ENCODE assay signal across 1 cellular context in genomic region chr19:45076029-45076850, GRCh38.
A peak's percentile ranks its signal among the peaks of the same experiment; 100 is the strongest.
TF ChIP-seq lines count a peak whose summit lies in the region.

Gene ZNF296, minus strand, starts transcription at chr19:45076478. Its CDS starts 105 bp downstream, at chr19:45076373.

TF ChIP-seq in HepG2, 621 proteins besides CTCF, POLR2A, EP300 and RAD21 (continued from another document):
- no peak for TF ChIP-seq SYNCRIP (IDR thresholded peaks at IDR 0.05; ENCODE audit: insufficient read depth, low read depth, low read length)
- no peak for TF ChIP-seq CENPT (CRISPR knock-in tag; IDR thresholded peaks at IDR 0.05; ENCODE audit: low read depth)
- no peak for TF ChIP-seq ZNF24 (IDR thresholded peaks at IDR 0.05)
- TF ChIP-seq ZNF776 (CRISPR knock-in tag; IDR thresholded peaks at IDR 0.05) = peak; percentile 62; the same call in 1 of the 2 replicates
- no peak for TF ChIP-seq BRCA1 (CRISPR knock-in tag; IDR thresholded peaks at IDR 0.05)
- TF ChIP-seq NR2F2 (IDR thresholded peaks at IDR 0.05; ENCODE audit: borderline replicate concordance, low read depth) = no peak
- no peak for TF ChIP-seq ZNF850 (CRISPR knock-in tag; conservative IDR thresholded peaks at IDR 0.05)
- TF ChIP-seq RFXANK (CRISPR knock-in tag; IDR thresholded peaks at IDR 0.05) = no peak
- no peak for TF ChIP-seq ZNF556 (CRISPR knock-in tag; IDR thresholded peaks at IDR 0.05; ENCODE audit: borderline replicate concordance)
- TF ChIP-seq KDM4B (CRISPR knock-in tag; IDR thresholded peaks at IDR 0.05) = peak; percentile 50; the same call in 1 of the 2 replicates
- TF ChIP-seq, protein P1, sequence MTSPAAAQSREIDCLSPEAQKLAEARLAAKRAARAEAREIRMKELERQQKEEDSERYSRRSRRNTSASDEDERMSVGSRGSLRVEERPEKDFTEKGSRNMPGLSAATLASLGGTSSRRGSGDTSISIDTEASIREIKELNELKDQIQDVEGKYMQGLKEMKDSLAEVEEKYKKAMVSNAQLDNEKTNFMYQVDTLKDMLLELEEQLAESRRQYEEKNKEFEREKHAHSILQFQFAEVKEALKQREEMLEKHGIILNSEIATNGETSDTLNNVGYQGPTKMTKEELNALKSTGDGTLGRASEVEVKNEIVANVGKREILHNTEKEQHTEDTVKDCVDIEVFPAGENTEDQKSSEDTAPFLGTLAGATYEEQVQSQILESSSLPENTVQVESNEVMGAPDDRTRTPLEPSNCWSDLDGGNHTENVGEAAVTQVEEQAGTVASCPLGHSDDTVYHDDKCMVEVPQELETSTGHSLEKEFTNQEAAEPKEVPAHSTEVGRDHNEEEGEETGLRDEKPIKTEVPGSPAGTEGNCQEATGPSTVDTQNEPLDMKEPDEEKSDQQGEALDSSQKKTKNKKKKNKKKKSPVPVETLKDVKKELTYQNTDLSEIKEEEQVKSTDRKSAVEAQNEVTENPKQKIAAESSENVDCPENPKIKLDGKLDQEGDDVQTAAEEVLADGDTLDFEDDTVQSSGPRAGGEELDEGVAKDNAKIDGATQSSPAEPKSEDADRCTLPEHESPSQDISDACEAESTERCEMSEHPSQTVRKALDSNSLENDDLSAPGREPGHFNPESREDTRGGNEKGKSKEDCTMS (CRISPR knock-in tag; conservative IDR thresholded peaks at IDR 0.05) = no peak
- no peak for TF ChIP-seq ATF1 (CRISPR knock-in tag; IDR thresholded peaks at IDR 0.05)
- no peak for TF ChIP-seq SMAD9 (CRISPR knock-in tag; IDR thresholded peaks at IDR 0.05)
- TF ChIP-seq ARNT (IDR thresholded peaks at IDR 0.05) = no peak
- TF ChIP-seq, protein P2, sequence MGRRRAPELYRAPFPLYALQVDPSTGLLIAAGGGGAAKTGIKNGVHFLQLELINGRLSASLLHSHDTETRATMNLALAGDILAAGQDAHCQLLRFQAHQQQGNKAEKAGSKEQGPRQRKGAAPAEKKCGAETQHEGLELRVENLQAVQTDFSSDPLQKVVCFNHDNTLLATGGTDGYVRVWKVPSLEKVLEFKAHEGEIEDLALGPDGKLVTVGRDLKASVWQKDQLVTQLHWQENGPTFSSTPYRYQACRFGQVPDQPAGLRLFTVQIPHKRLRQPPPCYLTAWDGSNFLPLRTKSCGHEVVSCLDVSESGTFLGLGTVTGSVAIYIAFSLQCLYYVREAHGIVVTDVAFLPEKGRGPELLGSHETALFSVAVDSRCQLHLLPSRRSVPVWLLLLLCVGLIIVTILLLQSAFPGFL (CRISPR knock-in tag; IDR thresholded peaks at IDR 0.05) = no peak
- TF ChIP-seq HBP1 (CRISPR knock-in tag; IDR thresholded peaks at IDR 0.05; ENCODE audit: low read depth) = 0 out of 2 replicates have a peak, but pooled peaks have one; percentile 25
- TF ChIP-seq, protein P3, sequence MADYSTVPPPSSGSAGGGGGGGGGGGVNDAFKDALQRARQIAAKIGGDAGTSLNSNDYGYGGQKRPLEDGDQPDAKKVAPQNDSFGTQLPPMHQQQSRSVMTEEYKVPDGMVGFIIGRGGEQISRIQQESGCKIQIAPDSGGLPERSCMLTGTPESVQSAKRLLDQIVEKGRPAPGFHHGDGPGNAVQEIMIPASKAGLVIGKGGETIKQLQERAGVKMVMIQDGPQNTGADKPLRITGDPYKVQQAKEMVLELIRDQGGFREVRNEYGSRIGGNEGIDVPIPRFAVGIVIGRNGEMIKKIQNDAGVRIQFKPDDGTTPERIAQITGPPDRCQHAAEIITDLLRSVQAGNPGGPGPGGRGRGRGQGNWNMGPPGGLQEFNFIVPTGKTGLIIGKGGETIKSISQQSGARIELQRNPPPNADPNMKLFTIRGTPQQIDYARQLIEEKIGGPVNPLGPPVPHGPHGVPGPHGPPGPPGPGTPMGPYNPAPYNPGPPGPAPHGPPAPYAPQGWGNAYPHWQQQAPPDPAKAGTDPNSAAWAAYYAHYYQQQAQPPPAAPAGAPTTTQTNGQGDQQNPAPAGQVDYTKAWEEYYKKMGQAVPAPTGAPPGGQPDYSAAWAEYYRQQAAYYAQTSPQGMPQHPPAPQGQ (CRISPR knock-in tag; IDR thresholded peaks at IDR 0.05; ENCODE audit: borderline replicate concordance) = no peak
- TF ChIP-seq ETS1 (CRISPR knock-in tag; IDR thresholded peaks at IDR 0.05) = no peak
- TF ChIP-seq ZFP62 (CRISPR knock-in tag; IDR thresholded peaks at IDR 0.05) = no peak
